ENCODE assay signal across 14 cellular contexts in the genomic region with DNA sequence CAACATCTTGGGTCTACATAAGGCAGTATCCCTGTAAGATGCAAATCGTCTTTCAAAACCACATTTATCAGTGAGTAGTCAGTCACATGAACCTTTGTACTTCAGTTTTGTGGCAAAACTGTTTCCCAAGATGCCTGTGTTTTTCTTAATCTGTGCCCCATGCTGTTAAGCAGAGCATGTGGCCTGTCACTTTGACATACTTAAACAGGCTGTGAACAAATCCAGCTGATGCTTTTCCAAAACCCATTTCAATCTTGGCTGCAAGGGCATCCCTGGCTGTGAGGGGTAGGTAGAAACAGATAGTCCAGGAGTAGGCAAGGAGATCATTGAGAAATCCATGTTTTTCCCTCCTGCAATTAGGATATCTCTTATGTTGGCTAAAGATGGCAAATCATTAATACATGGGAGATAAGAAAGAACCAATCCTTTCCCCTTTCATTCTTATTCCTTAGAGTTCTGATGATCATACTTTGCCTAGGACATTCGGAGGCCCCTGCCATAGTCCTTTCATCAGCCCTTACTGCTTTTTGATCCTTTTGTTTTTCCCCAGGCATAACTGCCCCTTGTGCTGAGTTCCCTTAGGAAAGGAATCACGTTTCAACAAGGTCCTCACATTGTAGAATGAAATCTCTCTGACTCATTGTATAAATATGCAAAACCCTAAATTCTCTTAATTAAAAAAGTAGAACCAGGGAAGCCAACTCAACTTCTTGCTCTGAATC.
DNase-seq lines count a peak whose midpoint lies in the region; ATAC-seq, FAIRE-seq and TF ChIP-seq lines count a peak whose summit lies in the region.
"Had no signal": no experiment of that assay in that cellular context is flagged by ENCODE, and none has a peak within 500 bp of the region (broad histone marks: within the 10 kb centered on the region; RNA-seq: fewer than 3 reads in every experiment).

No MANE protein-coding gene starts in this region.

- ATAC-seq in HCT116 (peak; percentile 44; the same call in 1 of the 2 replicates), left cardiac atrium (peak; percentile 34 to 88), GM21737 (IDR thresholded peaks at IDR 0.05; ENCODE audit: unreplicated experiment) (no peak)

- H3K4me1 ChIP-seq in HCT116 (ENCODE audit: control insufficient read depth in 1 of 2, insufficient read depth in 2 of 2, low read length in 2 of 2) (peaks cover 6 to 8% of the 10 kb centered on the region in 2 experiments; a peak in 3 of 4 replicates), astrocyte (ENCODE audit: insufficient read depth, low read length) (peaks cover 11% of the 10 kb centered on the region), MM.1S (ENCODE audit: low read length) (no peaks in the 10 kb centered on the region)
- H3K4me1 ChIP-seq: tibial nerve had no signal

- RAD21 ChIA-PET in HCT116 (lab: Charles Lee; ENCODE audit: low non-redundant PET in 1 of 2, low total read pairs in 2 of 2, uncharacterized antibody in 2 of 2, unreplicated experiment in 2 of 2) = no interaction called here

- H3K4me3 ChIP-seq in AG04450 (ENCODE audit: low read depth, low read length) (no peak overlapping the region), HCT116 (replicated peaks in 1 of 2; ENCODE audit: low read depth in 1 of 2, low read length in 2 of 2) (no peak overlapping the region), astrocyte (ENCODE audit: insufficient read depth, low read depth, low read length) (no peak overlapping the region), MM.1S (ENCODE audit: low read length) (no peak overlapping the region)
- H3K4me3 ChIP-seq: HAP-1, tibial nerve had no signal

- H3K4me2 ChIP-seq in HCT116 (ENCODE audit: low read length) (0 out of 2 replicates have a peak overlapping the region, but pooled peaks have one; percentile 1), astrocyte (ENCODE audit: low read length) (peak overlapping the region; percentile 40), MM.1S (ENCODE audit: low read depth, low read length) (no peak overlapping the region)

- FAIRE-seq in astrocyte (lab: Jason Lieb, UNC) = no peak
- FAIRE-seq: colon had no signal

- H4K20me1 ChIP-seq in HCT116 (ENCODE audit: insufficient read depth) (no peaks in the 10 kb centered on the region), astrocyte (ENCODE audit: insufficient read depth, low read length) (no peaks in the 10 kb centered on the region), MM.1S (ENCODE audit: insufficient read depth, low read length) (no peaks in the 10 kb centered on the region)

- H3K4me3 Mint-ChIP-seq in astrocyte (ENCODE audit: unreplicated experiment) = no peak overlapping the region
- H3K4me3 Mint-ChIP-seq: CD8-positive, alpha-beta memory T cell had no signal

- H3F3A ChIP-seq in MM.1S (ENCODE audit: insufficient read depth, low read length) = no peaks in the 10 kb centered on the region

- H3K4me1 Mint-ChIP-seq in astrocyte (ENCODE audit: low read depth, unreplicated experiment) = peaks cover 9% of the 10 kb centered on the region
- H3K4me1 Mint-ChIP-seq: CD8-positive, alpha-beta memory T cell had no signal

- H2AFZ ChIP-seq in HCT116 (ENCODE audit: low read depth, low read length, poor library complexity, severe bottlenecking) = peak overlapping the region; percentile 13
- H2AFZ ChIP-seq in astrocyte (ENCODE audit: low read depth, low read length) = no peak overlapping the region
- no peak overlapping the region for H2AFZ ChIP-seq in MM.1S (ENCODE audit: low read length)

- intact Hi-C loops in HCT116 (cut with micrococcal nuclease) = no loop called here
- intact Hi-C loops in left cardiac atrium (cut with DNase I) = no loop called here

- TF ChIP-seq POLR2A in HCT116 (IDR thresholded peaks at IDR 0.05; ENCODE audit: borderline replicate concordance, extremely low read depth, insufficient read depth, insufficient read length) = no peak

- H3K27me3 Mint-ChIP-seq in astrocyte (ENCODE audit: low read depth, unreplicated experiment) = peaks cover 3% of the 10 kb centered on the region

- BruUV-seq in HCT116 (replicated peaks; lab: Mats Ljungman, UMichigan) = no TSS peak

- no peak for TF ChIP-seq RAD21 in HCT116 (IDR thresholded peaks at IDR 0.05; ENCODE audit: low read depth)

- H3K9me3 Mint-ChIP-seq in astrocyte (ENCODE audit: unreplicated experiment) = no peaks in the 10 kb centered on the region
- H3K9me3 Mint-ChIP-seq: CD8-positive, alpha-beta memory T cell had no signal

- no peak overlapping the region for H3K27ac Mint-ChIP-seq in astrocyte (ENCODE audit: unreplicated experiment)

- no peaks in the 10 kb centered on the region for H3K36me3 Mint-ChIP-seq in astrocyte (ENCODE audit: low read depth, unreplicated experiment)
- H3K36me3 Mint-ChIP-seq: CD8-positive, alpha-beta memory T cell had no signal

- H3K9ac ChIP-seq in HCT116 (ENCODE audit: low read length) (no peak overlapping the region), astrocyte (ENCODE audit: low read length) (no peak overlapping the region), MM.1S (ENCODE audit: low read length) (no peak overlapping the region)

- H3K27me3 ChIP-seq in AG04450 (ENCODE audit: control insufficient read depth, insufficient read depth, low read length) (no peaks in the 10 kb centered on the region), HCT116 (ENCODE audit: insufficient read depth, low read length) (no peaks in the 10 kb centered on the region), astrocyte (ENCODE audit: insufficient read depth, low read length) (no peaks in the 10 kb centered on the region), MM.1S (replicated peaks; ENCODE audit: insufficient read depth, low read length) (no peaks in the 10 kb centered on the region)
- H3K27me3 ChIP-seq: neutrophil, tibial nerve had no signal

- H3K9me3 ChIP-seq in AG04450 (ENCODE audit: control insufficient read depth, insufficient read depth, low read length) (no peaks in the 10 kb centered on the region), HCT116 (ENCODE audit: control insufficient read depth in 1 of 2, insufficient read depth in 1 of 2, low read depth in 1 of 2, low read length in 2 of 2) (no peaks in the 10 kb centered on the region), astrocyte (ENCODE audit: insufficient read depth, low read depth, low read length) (no peaks in the 10 kb centered on the region), MM.1S (replicated peaks; ENCODE audit: insufficient read depth, low read length) (no peaks in the 10 kb centered on the region)
- H3K9me3 ChIP-seq: HAP-1, neutrophil, tibial nerve had no signal

- H3K79me2 ChIP-seq in HCT116 (ENCODE audit: insufficient read depth, low read length) = no peaks in the 10 kb centered on the region
- H3K79me2 ChIP-seq in astrocyte (ENCODE audit: insufficient read depth, low read length) = no peaks in the 10 kb centered on the region
- H3K79me2 ChIP-seq in MM.1S (ENCODE audit: low read length) = no peaks in the 10 kb centered on the region

- TF ChIP-seq CTCF in AG04450 (IDR thresholded peaks at IDR 0.05; ENCODE audit: low read depth, low read length) (no peak), HCT116 (IDR thresholded peaks at IDR 0.05 in 2 of 3, conservative IDR thresholded peaks at IDR 0.05 in 1 of 3; ENCODE audit: borderline replicate concordance in 1 of 3, insufficient read depth in 1 of 3, low read depth in 2 of 3, low read length in 2 of 3) (no peak), astrocyte (IDR thresholded peaks at IDR 0.05; ENCODE audit: insufficient read depth, low read depth, low read length) (no peak), MM.1S (IDR thresholded peaks at IDR 0.05; ENCODE audit: low read length) (no peak)

- CTCF ChIA-PET in AG04450 (lab: Charles Lee) (no interaction called here), HCT116 (lab: Charles Lee) (no interaction called here)

- H3K9me2 ChIP-seq in HCT116 (ENCODE audit: insufficient read depth) (no peaks in the 10 kb centered on the region), MM.1S (replicated peaks; ENCODE audit: insufficient read depth, low read length) (no peaks in the 10 kb centered on the region)

- H3K36me3 ChIP-seq in HCT116 (ENCODE audit: control insufficient read depth in 1 of 2, insufficient read depth in 2 of 2, low read length in 2 of 2) (no peaks in the 10 kb centered on the region), astrocyte (ENCODE audit: insufficient read depth, low read length) (no peaks in the 10 kb centered on the region), MM.1S (replicated peaks; ENCODE audit: insufficient read depth, low read length) (no peaks in the 10 kb centered on the region)
- H3K36me3 ChIP-seq: HAP-1, neutrophil, tibial nerve had no signal

- POLR2A ChIA-PET in AG04450 (lab: Yijun Ruan, JAX) = no interaction called here
- POLR2A ChIA-PET in HCT116 (lab: Charles Lee) = no interaction called here

- H3K27ac ChIP-seq in AG04450 (ENCODE audit: low read depth, low read length) = no peak overlapping the region
- H3K27ac ChIP-seq in HCT116 (ENCODE audit: low read depth, low read length) = no peak overlapping the region
- no peak overlapping the region for H3K27ac ChIP-seq in astrocyte (ENCODE audit: low read depth, low read length)
- no peak overlapping the region for H3K27ac ChIP-seq in MM.1S (ENCODE audit: low read length)
- H3K27ac ChIP-seq: neutrophil, tibial nerve had no signal

- DNase-seq in AG04450 (ENCODE audit: low read depth, low spot score) = peak; percentile 10
- no peak for DNase-seq in HCT116 (ENCODE audit: low read depth, low spot score)
- DNase-seq in astrocyte (ENCODE audit: low read depth) = peak; percentile 46
- no peak for DNase-seq in left cardiac atrium
- DNase-seq in MM.1S = no peak
- no peak for DNase-seq in DMS153 (lab: John Stamatoyannopoulos, UW)
- no peak for DNase-seq in HK-2 (ENCODE audit: unreplicated experiment)
- DNase-seq: CD8-positive, alpha-beta memory T cell; T-helper 2 cell had no signal

TF ChIP-seq in HCT116, 20 proteins besides CTCF, POLR2A, EP300 and RAD21:
- TF ChIP-seq FOSL1 (IDR thresholded peaks at IDR 0.05; ENCODE audit: low read depth) = peak; percentile 19; the same call in 1 of the 2 replicates
- TF ChIP-seq EZH2 (IDR thresholded peaks at IDR 0.05) = no peak
- TF ChIP-seq JUND (IDR thresholded peaks at IDR 0.05) = no peak
- no peak for TF ChIP-seq ELF1 (IDR thresholded peaks at IDR 0.05; ENCODE audit: borderline replicate concordance, low read depth)
- no peak for TF ChIP-seq SIN3A (IDR thresholded peaks at IDR 0.05; ENCODE audit: low read depth)

Comparison
In these comparisons a context has a peak if more than half of its experiments do, and no peak if none do; other contexts are left out.
1. DNase-seq: peak in AG04450 (single experiment) and astrocyte (single experiment); none in HCT116 (single experiment), left cardiac atrium (single experiment), MM.1S (single experiment), DMS153 (single experiment) and HK-2 (single experiment).